9 cellular contexts compared by ENCODE assay signal in genomic region chr6:27547157-27548075, GRCh38.
DNase-seq lines count a peak whose midpoint lies in the region; ATAC-seq and TF ChIP-seq lines count a peak whose summit lies in the region.
"Had no signal": no experiment of that assay in that cellular context is flagged by ENCODE, and none has a peak within 500 bp of the region (broad histone marks: within the 10 kb centered on the region; RNA-seq: fewer than 3 reads in every experiment).

No MANE protein-coding gene starts in this region.

- no peaks in the 10 kb centered on the region for H3K36me3 Mint-ChIP-seq in HFFc6 (ENCODE audit: low read depth)

- DNase-seq in CMK (ENCODE audit: low read depth) (peak; percentile 26), HFFc6 (peak; percentile 66), SHP77 (lab: John Stamatoyannopoulos, UW) (peak; percentile 17 to 47), fibroblast of gingiva (ENCODE audit: low read depth) (peak; percentile 45), prostate gland (ENCODE audit: low spot score) (no peak)
- DNase-seq in activated CD4-positive, alpha-beta T cell treated with anti-CD3 and anti-CD28 coated beads, Interleukin-2, amount 50 U/mL, for 1 hour = no peak

- ATAC-seq in HG03175 (IDR thresholded peaks at IDR 0.05; ENCODE audit: unreplicated experiment) (no peak), GM21526 (IDR thresholded peaks at IDR 0.05; ENCODE audit: low FRiP score, unreplicated experiment) (no peak)

- no peak overlapping the region for H3K27ac ChIP-seq in prostate gland
- H3K27ac ChIP-seq: neutrophil had no signal

- WGBS in prostate gland = 17% methylated on average over 23 of the region's 23 CpGs

- H3K9me3 ChIP-seq in prostate gland = no peaks in the 10 kb centered on the region
- H3K9me3 ChIP-seq: neutrophil had no signal

- H3K27me3 ChIP-seq in prostate gland (replicated peaks; ENCODE audit: insufficient read depth) = peaks cover 28% of the 10 kb centered on the region

- H3K36me3 ChIP-seq in prostate gland = no peaks in the 10 kb centered on the region
- H3K36me3 ChIP-seq: neutrophil had no signal

- TF ChIP-seq POLR2A in prostate gland (IDR thresholded peaks at IDR 0.05) = no peak

- peaks cover 35% of the 10 kb centered on the region for H3K4me1 Mint-ChIP-seq in HFFc6 (ENCODE audit: low read depth)

- intact Hi-C loops in prostate gland (cut with DNase I) = no loop called here

- no peaks in the 10 kb centered on the region for H3K4me1 ChIP-seq in prostate gland (replicated peaks)

- H3K4me3 Mint-ChIP-seq in HFFc6 = peak overlapping the region; percentile 83

- no peak overlapping the region for H3K27ac Mint-ChIP-seq in HFFc6

- TF ChIP-seq CTCF in HFFc6 (IDR thresholded peaks at IDR 0.05) (no peak), prostate gland (IDR thresholded peaks at IDR 0.05) (no peak)

- H3K4me3 ChIP-seq in prostate gland = no peak overlapping the region

- H3K27me3 Mint-ChIP-seq in HFFc6 (ENCODE audit: insufficient read depth) = peaks cover 2% of the 10 kb centered on the region

- H3K9me3 Mint-ChIP-seq in HFFc6 = no peaks in the 10 kb centered on the region

Comparison
In these comparisons a context has a peak if more than half of its experiments do, and no peak if none do; other contexts are left out.
1. DNase-seq: peak in CMK (single experiment), HFFc6 (single experiment), SHP77 (2 of 2) and fibroblast of gingiva (single experiment); none in prostate gland (single experiment) and activated CD4-positive, alpha-beta T cell treated with anti-CD3 and anti-CD28 coated beads, Interleukin-2, amount 50 U/mL, for 1 hour (single experiment).